In genomic region chrX:27565992-27566391, GRCh38 we compare ENCODE assay signal across 1 cellular context.
A peak's percentile ranks its signal among the peaks of the same experiment; 100 is the strongest.
TF ChIP-seq lines count a peak whose summit lies in the region.

No MANE protein-coding gene starts in this region.

TF ChIP-seq in HepG2, 621 proteins besides CTCF, POLR2A, EP300 and RAD21 (continued from another document):
- TF ChIP-seq GPBP1L1 (CRISPR knock-in tag; IDR thresholded peaks at IDR 0.05) (no peak), NFAT5 (CRISPR knock-in tag; IDR thresholded peaks at IDR 0.05) (no peak), PAXIP1 (CRISPR knock-in tag; conservative IDR thresholded peaks at IDR 0.05) (0 out of 2 replicates have a peak, but pooled peaks have one; percentile 24), ZKSCAN8 (CRISPR knock-in tag; IDR thresholded peaks at IDR 0.05; ENCODE audit: borderline replicate concordance) (peak; percentile 78; the same call in 1 of the 2 replicates), HNF4G (IDR thresholded peaks at IDR 0.05; ENCODE audit: borderline replicate concordance, low read depth, low read length) (peak; percentile 23; the same call in 1 of the 2 replicates), HNF4G (CRISPR knock-in tag; IDR thresholded peaks at IDR 0.05; ENCODE audit: borderline replicate concordance, low read depth) (no peak), RBAK (CRISPR knock-in tag; IDR thresholded peaks at IDR 0.05) (no peak), ZNF33B (CRISPR knock-in tag; IDR thresholded peaks at IDR 0.05) (no peak), ZKSCAN5 (CRISPR knock-in tag; IDR thresholded peaks at IDR 0.05) (no peak), SOX6 (IDR thresholded peaks at IDR 0.05) (no peak), SOX6 (CRISPR knock-in tag; IDR thresholded peaks at IDR 0.05) (peak; percentile 24; the same call in 1 of the 2 replicates), USF2 (IDR thresholded peaks at IDR 0.05; ENCODE audit: low read depth, low read length) (no peak), USF2 (CRISPR knock-in tag; IDR thresholded peaks at IDR 0.05; ENCODE audit: borderline replicate concordance) (peak; percentile 75; the same call in 1 of the 2 replicates), PATZ1 (CRISPR knock-in tag; IDR thresholded peaks at IDR 0.05) (peak; percentile 32; the same call in 1 of the 2 replicates), ARID2 (CRISPR knock-in tag; IDR thresholded peaks at IDR 0.05; ENCODE audit: borderline replicate concordance) (no peak), ZMYM4 (CRISPR knock-in tag; IDR thresholded peaks at IDR 0.05) (peak; percentile 18; the same call in 1 of the 2 replicates), ZSCAN22 (CRISPR knock-in tag; IDR thresholded peaks at IDR 0.05) (no peak), NFRKB (IDR thresholded peaks at IDR 0.05) (no peak), SPEN (CRISPR knock-in tag; IDR thresholded peaks at IDR 0.05; ENCODE audit: low read depth) (no peak), MEIS2 (CRISPR knock-in tag; IDR thresholded peaks at IDR 0.05) (no peak), IRX3 (CRISPR knock-in tag; IDR thresholded peaks at IDR 0.05; ENCODE audit: borderline replicate concordance, low read depth) (no peak), NRL (CRISPR knock-in tag; IDR thresholded peaks at IDR 0.05; ENCODE audit: borderline replicate concordance) (no peak), ONECUT2 (CRISPR knock-in tag; IDR thresholded peaks at IDR 0.05) (no peak), JARID2 (CRISPR knock-in tag; IDR thresholded peaks at IDR 0.05; ENCODE audit: insufficient replicate concordance) (no peak), ATRX (CRISPR knock-in tag; IDR thresholded peaks at IDR 0.05; ENCODE audit: borderline replicate concordance) (no peak), GATAD2A (CRISPR knock-in tag; IDR thresholded peaks at IDR 0.05) (0 out of 2 replicates have a peak, but pooled peaks have one; percentile 17), ZFP1 (CRISPR knock-in tag; IDR thresholded peaks at IDR 0.05) (no peak), ZFP90 (CRISPR knock-in tag; IDR thresholded peaks at IDR 0.05; ENCODE audit: borderline replicate concordance) (no peak), RARG (CRISPR knock-in tag; IDR thresholded peaks at IDR 0.05; ENCODE audit: low read depth) (no peak), FOXP4 (CRISPR knock-in tag; IDR thresholded peaks at IDR 0.05) (no peak), SOX13 (IDR thresholded peaks at IDR 0.05) (no peak), SOX13 (CRISPR knock-in tag; conservative IDR thresholded peaks at IDR 0.05 in 1 of 2, IDR thresholded peaks at IDR 0.05 in 1 of 2) (peak in 1 of 2 experiments; percentile 48; a peak in 1 of 4 replicates)
